11 cellular contexts compared by ENCODE assay signal in the genomic region with DNA sequence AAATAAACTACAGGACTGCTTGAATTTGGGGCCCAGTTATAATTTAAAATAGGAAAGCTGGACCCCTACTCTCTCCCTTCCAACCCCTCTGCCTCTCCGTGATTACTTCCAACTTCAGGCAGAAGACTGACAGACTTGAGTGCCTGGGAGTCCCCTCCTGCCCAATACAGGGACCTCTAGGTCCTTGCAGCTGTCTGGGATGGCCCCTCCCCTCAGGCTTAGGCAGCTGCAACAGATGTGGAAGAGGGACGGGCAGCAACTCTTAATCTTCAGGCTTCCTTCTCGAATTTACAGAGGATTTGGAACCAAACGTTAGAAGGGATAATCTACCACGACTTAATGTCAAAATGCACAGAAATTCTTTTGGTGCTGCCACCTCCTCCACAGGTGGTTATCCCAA. TPM values are rescaled to one million over a fixed set of nuclear protein-coding genes. Genes with fewer than 3 reads are reported as not detected.
DNase-seq lines count a peak whose midpoint lies in the region; ATAC-seq and TF ChIP-seq lines count a peak whose summit lies in the region.
"Had no signal": no experiment of that assay in that cellular context is flagged by ENCODE, and none has a peak within 500 bp of the region (broad histone marks: within the 10 kb centered on the region; RNA-seq: fewer than 3 reads in every experiment).

No MANE protein-coding gene starts in this region.

- H3K36me3 ChIP-seq in smooth muscle cell (ENCODE audit: low read depth), result no peaks in the 10 kb centered on the region
- peaks cover 26% of the 10 kb centered on the region for H3K36me3 ChIP-seq in BE2C

- H3K4me1 ChIP-seq in smooth muscle cell (ENCODE audit: low read depth) (peaks cover 65% of the 10 kb centered on the region), BE2C (peaks cover 29% of the 10 kb centered on the region)

- H3K27ac ChIP-seq in smooth muscle cell (ENCODE audit: low read depth), result peak overlapping the region; percentile 95
- H3K27ac ChIP-seq: prostate gland had no signal

- H3K36me3 Mint-ChIP-seq in activated CD4-positive, alpha-beta memory T cell treated with anti-CD3 and anti-CD28 coated beads for 36 hours, result peaks cover 19% of the 10 kb centered on the region
- peaks cover 0 to 8% (median 4%) of the 10 kb centered on the region in 3 donors for H3K36me3 Mint-ChIP-seq in immature natural killer cell

- intact Hi-C loops in activated CD4-positive, alpha-beta memory T cell treated with anti-CD3 and anti-CD28 coated beads for 36 hours (cut with micrococcal nuclease), result loop anchor here (2.0 to 5.0 kb wide), 3 partner anchors 55 to 135 kb away; a partner anchor contains a TSS

- ATAC-seq in HG03439 (IDR thresholded peaks at IDR 0.05; ENCODE audit: unreplicated experiment), result no peak

- H3F3A ChIP-seq in smooth muscle cell (ENCODE audit: low read depth), result peaks cover 19% of the 10 kb centered on the region

- H3K4me3 Mint-ChIP-seq in activated CD4-positive, alpha-beta memory T cell treated with anti-CD3 and anti-CD28 coated beads for 36 hours, result no peak overlapping the region
- peak overlapping the region in 1 of 5 donors; percentile 29 for H3K4me3 Mint-ChIP-seq in immature natural killer cell

- H3K27me3 ChIP-seq in smooth muscle cell (ENCODE audit: low read depth) (no peaks in the 10 kb centered on the region), BE2C (no peaks in the 10 kb centered on the region)

- TF ChIP-seq CTCF in smooth muscle cell (IDR thresholded peaks at IDR 0.05; ENCODE audit: borderline replicate concordance, insufficient read depth, poor library complexity, severe bottlenecking), result no peak
- no peak for TF ChIP-seq CTCF in BE2C (IDR thresholded peaks at IDR 0.05; ENCODE audit: low read depth, low read length)

- CTCF ChIA-PET in activated CD4-positive, alpha-beta memory T cell treated with anti-CD3 and anti-CD28 coated beads for 36 hours (lab: Charles Lee), result interaction anchor here (1.0 to 3.0 kb wide), 5 partner anchors 12 to 106 kb away, joined by 3 to 9 read pairs (median 8); no protein-coding TSS in a partner anchor

- H4K20me1 ChIP-seq in smooth muscle cell (ENCODE audit: low read depth), result peaks cover 62% of the 10 kb centered on the region

- peak overlapping the region; percentile 88 for H3K4me2 ChIP-seq in smooth muscle cell

- 33% methylated on average over 5 of the region's 5 CpGs for WGBS in smooth muscle cell (ENCODE audit: low lambda C conversion rate)

- DNase-seq in NCI-H82 (lab: John Stamatoyannopoulos, UW) (peak; percentile 68), NCI-H82 treated with DMSO at 0.1 percent for 48 hours (lab: John Stamatoyannopoulos, UW; ENCODE audit: unreplicated experiment) (no peak), immature natural killer cell (no peak), smooth muscle cell (lab: John Stamatoyannopoulos, UW; ENCODE audit: unreplicated experiment) (no peak), BE2C (no peak), NCI-H1436 (lab: John Stamatoyannopoulos, UW) (no peak)
- DNase-seq in activated CD4-positive, alpha-beta memory T cell treated with anti-CD3 and anti-CD28 coated beads for 36 hours, result no peak
- DNase-seq: NCI-H510A treated with DMSO at 0.1 percent for 48 hours had no signal

- H3K27ac Mint-ChIP-seq in activated CD4-positive, alpha-beta memory T cell treated with anti-CD3 and anti-CD28 coated beads for 36 hours, result peak overlapping the region; percentile 54
- peak overlapping the region in 4 of 6 donors; percentile 26 to 95 (median 62) for H3K27ac Mint-ChIP-seq in immature natural killer cell

- H2AFZ ChIP-seq in smooth muscle cell (ENCODE audit: low read depth), result no peak overlapping the region

- H3K9ac ChIP-seq in smooth muscle cell (ENCODE audit: low read depth), result peak overlapping the region; percentile 34

- H3K9me3 ChIP-seq in smooth muscle cell (replicated peaks; ENCODE audit: low read depth), result no peaks in the 10 kb centered on the region
- no peaks in the 10 kb centered on the region for H3K9me3 ChIP-seq in BE2C
- H3K9me3 ChIP-seq: prostate gland had no signal

- H3K4me3 ChIP-seq in smooth muscle cell (no peak overlapping the region), BE2C (ENCODE audit: low read depth, low read length) (no peak overlapping the region)
- H3K4me3 ChIP-seq: prostate gland had no signal

- H3K9me3 Mint-ChIP-seq in activated CD4-positive, alpha-beta memory T cell treated with anti-CD3 and anti-CD28 coated beads for 36 hours, result no peaks in the 10 kb centered on the region
- no peaks in the 10 kb centered on the region for H3K9me3 Mint-ChIP-seq in immature natural killer cell

- no peaks in the 10 kb centered on the region for H3K27me3 Mint-ChIP-seq in activated CD4-positive, alpha-beta memory T cell treated with anti-CD3 and anti-CD28 coated beads for 36 hours
- peaks cover 0 to 4% (median 2%) of the 10 kb centered on the region in 3 donors for H3K27me3 Mint-ChIP-seq in immature natural killer cell (ENCODE audit: low read depth in 3 of 3)

- POLR2A ChIA-PET in activated CD4-positive, alpha-beta memory T cell treated with anti-CD3 and anti-CD28 coated beads for 36 hours (lab: Charles Lee), result interaction anchor here (0.5 kb wide), 1 partner anchor 21 kb away, joined by 4 read pairs; no protein-coding TSS in a partner anchor

- peaks cover 38% of the 10 kb centered on the region for H3K79me2 ChIP-seq in smooth muscle cell (ENCODE audit: low read depth)

- H3K4me1 Mint-ChIP-seq in activated CD4-positive, alpha-beta memory T cell treated with anti-CD3 and anti-CD28 coated beads for 36 hours (ENCODE audit: low read depth), result peaks cover 56% of the 10 kb centered on the region
- peaks cover 34 to 46% of the 10 kb centered on the region in 2 donors for H3K4me1 Mint-ChIP-seq in immature natural killer cell

RNA-seq across cellular contexts. Expression of a gene that starts 2.6 kb away (rescaled TPM):
- 10 to 100 TPM; 51.8 to 51.9 TPM for total RNA-seq in activated CD4-positive, alpha-beta memory T cell treated with anti-CD3 and anti-CD28 coated beads for 36 hours
- polyA plus RNA-seq in immature natural killer cell (10 to 100 TPM; 12.8 to 14.2 (median 13.2) TPM), smooth muscle cell (73.1 and 80.6 TPM in 2 replicates)
- total RNA-seq in smooth muscle cell, result 85.0 and 115 TPM in 2 replicates
- 114 TPM for polyA plus RNA-seq in BE2C (2012; ENCODE audit: insufficient read depth, insufficient read length, low read depth)

RNA-seq across cellular contexts. Expression of a gene that starts 17.4 kb away (rescaled TPM):
- total RNA-seq in activated CD4-positive, alpha-beta memory T cell treated with anti-CD3 and anti-CD28 coated beads for 36 hours, result not detected
- polyA plus RNA-seq in immature natural killer cell, result not detected
- total RNA-seq in smooth muscle cell, result 0.36 TPM in 1 of 2 replicates, not detected in the other
- polyA plus RNA-seq in smooth muscle cell, result 0.48 TPM in 1 of 2 replicates, not detected in the other
- not detected for polyA plus RNA-seq in BE2C (2012; ENCODE audit: insufficient read depth, insufficient read length, low read depth)

RNA-seq across cellular contexts. Expression of a gene that starts 54.6 kb away (rescaled TPM):
- total RNA-seq in activated CD4-positive, alpha-beta memory T cell treated with anti-CD3 and anti-CD28 coated beads for 36 hours, result 100 to 1,000 TPM; 142 to 150 TPM
- polyA plus RNA-seq in immature natural killer cell, result 10 to 100 TPM; 42.3 to 62.1 (median 58.1) TPM
- 56.7 and 63.6 TPM in 2 replicates for total RNA-seq in smooth muscle cell
- polyA plus RNA-seq in smooth muscle cell, result 79.9 and 92.6 TPM in 2 replicates
- polyA plus RNA-seq in BE2C (2012; ENCODE audit: insufficient read depth, insufficient read length, low read depth), result 189 TPM

RNA-seq across cellular contexts. Expression of a gene that starts 56.3 kb away (rescaled TPM):
- total RNA-seq in activated CD4-positive, alpha-beta memory T cell treated with anti-CD3 and anti-CD28 coated beads for 36 hours, result not detected
- polyA plus RNA-seq in immature natural killer cell (not detected), smooth muscle cell (not detected in 2 replicates)
- not detected in 2 replicates for total RNA-seq in smooth muscle cell
- polyA plus RNA-seq in BE2C (2012; ENCODE audit: insufficient read depth, insufficient read length, low read depth), result 0.20 TPM
- total RNA-seq: T-helper 2 cell treated with Interferon-gamma antibody and Interleukin-4, amounts not matched to agents 100 ng/mL and 5 ng/mL, for 36 hours had no signal
